Comparison of ENCODE assay signal across 2 cellular contexts in genomic region chr7:84665339-84665738, GRCh38.
A peak's percentile ranks its signal among the peaks of the same experiment; 100 is the strongest.
TF ChIP-seq lines count a peak whose summit lies in the region.

No MANE protein-coding gene starts in this region.

TF ChIP-seq in GM23338, 12 proteins besides CTCF, POLR2A, EP300 and RAD21 (continued from another document):
- TF ChIP-seq, protein P1, sequence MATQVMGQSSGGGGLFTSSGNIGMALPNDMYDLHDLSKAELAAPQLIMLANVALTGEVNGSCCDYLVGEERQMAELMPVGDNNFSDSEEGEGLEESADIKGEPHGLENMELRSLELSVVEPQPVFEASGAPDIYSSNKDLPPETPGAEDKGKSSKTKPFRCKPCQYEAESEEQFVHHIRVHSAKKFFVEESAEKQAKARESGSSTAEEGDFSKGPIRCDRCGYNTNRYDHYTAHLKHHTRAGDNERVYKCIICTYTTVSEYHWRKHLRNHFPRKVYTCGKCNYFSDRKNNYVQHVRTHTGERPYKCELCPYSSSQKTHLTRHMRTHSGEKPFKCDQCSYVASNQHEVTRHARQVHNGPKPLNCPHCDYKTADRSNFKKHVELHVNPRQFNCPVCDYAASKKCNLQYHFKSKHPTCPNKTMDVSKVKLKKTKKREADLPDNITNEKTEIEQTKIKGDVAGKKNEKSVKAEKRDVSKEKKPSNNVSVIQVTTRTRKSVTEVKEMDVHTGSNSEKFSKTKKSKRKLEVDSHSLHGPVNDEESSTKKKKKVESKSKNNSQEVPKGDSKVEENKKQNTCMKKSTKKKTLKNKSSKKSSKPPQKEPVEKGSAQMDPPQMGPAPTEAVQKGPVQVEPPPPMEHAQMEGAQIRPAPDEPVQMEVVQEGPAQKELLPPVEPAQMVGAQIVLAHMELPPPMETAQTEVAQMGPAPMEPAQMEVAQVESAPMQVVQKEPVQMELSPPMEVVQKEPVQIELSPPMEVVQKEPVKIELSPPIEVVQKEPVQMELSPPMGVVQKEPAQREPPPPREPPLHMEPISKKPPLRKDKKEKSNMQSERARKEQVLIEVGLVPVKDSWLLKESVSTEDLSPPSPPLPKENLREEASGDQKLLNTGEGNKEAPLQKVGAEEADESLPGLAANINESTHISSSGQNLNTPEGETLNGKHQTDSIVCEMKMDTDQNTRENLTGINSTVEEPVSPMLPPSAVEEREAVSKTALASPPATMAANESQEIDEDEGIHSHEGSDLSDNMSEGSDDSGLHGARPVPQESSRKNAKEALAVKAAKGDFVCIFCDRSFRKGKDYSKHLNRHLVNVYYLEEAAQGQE (IDR thresholded peaks at IDR 0.05; ENCODE audit: unreplicated experiment): no peak
- TF ChIP-seq ZNF331 (CRISPR knock-in tag; IDR thresholded peaks at IDR 0.05; ENCODE audit: low read depth): no peak
- no peak for TF ChIP-seq CREB1 (CRISPR knock-in tag; IDR thresholded peaks at IDR 0.05; ENCODE audit: low read depth)

TF ChIP-seq in SK-N-SH, 30 proteins besides CTCF, POLR2A, EP300 and RAD21 (continued from another document):
- TF ChIP-seq EZH2phosphoT487 (IDR thresholded peaks at IDR 0.05; ENCODE audit: borderline replicate concordance, low read depth) (no peak), ZBTB33 (IDR thresholded peaks at IDR 0.05; ENCODE audit: borderline replicate concordance, low read depth) (peak; percentile 58; the same call in 1 of the 2 replicates), SIN3A (IDR thresholded peaks at IDR 0.05; ENCODE audit: borderline replicate concordance, low read depth, low read length) (peak; percentile 74; the same call in 1 of the 2 replicates), USF1 (IDR thresholded peaks at IDR 0.05; ENCODE audit: borderline replicate concordance, low read depth) (peak; percentile 34; the same call in 1 of the 2 replicates), TAF1 (IDR thresholded peaks at IDR 0.05; ENCODE audit: borderline replicate concordance, low read depth, low read length) (peak; percentile 12; the same call in 1 of the 2 replicates), RCOR1 (IDR thresholded peaks at IDR 0.05; ENCODE audit: low read length) (peak; percentile 87; the same call in 1 of the 2 replicates), NRF1 (IDR thresholded peaks at IDR 0.05; ENCODE audit: low read depth, low read length) (no peak), GATA2 (CRISPR knock-in tag; IDR thresholded peaks at IDR 0.05) (peak; percentile 94), MXI1 (IDR thresholded peaks at IDR 0.05; ENCODE audit: low read depth, low read length) (peak; percentile 43; the same call in 1 of the 2 replicates), TCF12 (IDR thresholded peaks at IDR 0.05) (peak; percentile 99), SMC3 (IDR thresholded peaks at IDR 0.05; ENCODE audit: low read depth, low read length) (peak; percentile 21; the same call in 1 of the 2 replicates), PBX3 (IDR thresholded peaks at IDR 0.05) (peak; percentile 91), RXRA (IDR thresholded peaks at IDR 0.05; ENCODE audit: borderline replicate concordance, low read depth) (no peak; the same call in 1 of the 2 replicates)
- TF ChIP-seq, protein P2, sequence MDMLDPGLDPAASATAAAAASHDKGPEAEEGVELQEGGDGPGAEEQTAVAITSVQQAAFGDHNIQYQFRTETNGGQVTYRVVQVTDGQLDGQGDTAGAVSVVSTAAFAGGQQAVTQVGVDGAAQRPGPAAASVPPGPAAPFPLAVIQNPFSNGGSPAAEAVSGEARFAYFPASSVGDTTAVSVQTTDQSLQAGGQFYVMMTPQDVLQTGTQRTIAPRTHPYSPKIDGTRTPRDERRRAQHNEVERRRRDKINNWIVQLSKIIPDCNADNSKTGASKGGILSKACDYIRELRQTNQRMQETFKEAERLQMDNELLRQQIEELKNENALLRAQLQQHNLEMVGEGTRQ (IDR thresholded peaks at IDR 0.05; ENCODE audit: borderline replicate concordance, low read depth, low read length): no peak
- TF ChIP-seq, protein P1 (IDR thresholded peaks at IDR 0.05; ENCODE audit: low read depth, low read length): no peak
